ENCODE assay signal across 2 cellular contexts in genomic region chr3:178451799-178452198, GRCh38.
TF ChIP-seq lines count a peak whose summit lies in the region.

No MANE protein-coding gene starts in this region.

TF ChIP-seq in H1, 55 proteins besides CTCF, POLR2A, EP300 and RAD21 (continued from another document):
- TF ChIP-seq TCF12 (IDR thresholded peaks at IDR 0.05; ENCODE audit: low read depth, low read length) (no peak), GABPA (IDR thresholded peaks at IDR 0.05; ENCODE audit: borderline replicate concordance, insufficient read depth, low read length) (no peak), YY1 (IDR thresholded peaks at IDR 0.05; ENCODE audit: low read depth, low read length) (no peak), SP2 (IDR thresholded peaks at IDR 0.05; ENCODE audit: low read length) (no peak), BRCA1 (IDR thresholded peaks at IDR 0.05; ENCODE audit: low read depth, low read length) (no peak), ZNF274 (IDR thresholded peaks at IDR 0.05; ENCODE audit: borderline replicate concordance, extremely low read depth, low read length) (no peak), HDAC2 (IDR thresholded peaks at IDR 0.05; ENCODE audit: borderline replicate concordance in 1 of 2, low read depth in 2 of 2, low read length in 2 of 2) (no peak), SP1 (IDR thresholded peaks at IDR 0.05; ENCODE audit: low read depth, low read length) (no peak), PHF8 (conservative IDR thresholded peaks at IDR 0.05; ENCODE audit: low read depth, low read length) (no peak), CHD2 (IDR thresholded peaks at IDR 0.05; ENCODE audit: low read length) (no peak), MAX (IDR thresholded peaks at IDR 0.05) (no peak), KDM5A (IDR thresholded peaks at IDR 0.05; ENCODE audit: low read length) (no peak), ATF3 (IDR thresholded peaks at IDR 0.05; ENCODE audit: insufficient read depth, low read depth, low read length) (no peak)

TF ChIP-seq in HepG2, 621 proteins besides CTCF, POLR2A, EP300 and RAD21 (continued from another document):
- TF ChIP-seq ZNF598 (CRISPR knock-in tag; IDR thresholded peaks at IDR 0.05; ENCODE audit: borderline replicate concordance), result no peak
- no peak for TF ChIP-seq ZNF790 (CRISPR knock-in tag; IDR thresholded peaks at IDR 0.05; ENCODE audit: borderline replicate concordance)
- no peak for TF ChIP-seq FOSL1 (CRISPR knock-in tag; IDR thresholded peaks at IDR 0.05; ENCODE audit: borderline replicate concordance)
- no peak for TF ChIP-seq ZNF513 (CRISPR knock-in tag; conservative IDR thresholded peaks at IDR 0.05)
- no peak for TF ChIP-seq KLF13 (CRISPR knock-in tag; IDR thresholded peaks at IDR 0.05)
- no peak for TF ChIP-seq GLI4 (CRISPR knock-in tag; IDR thresholded peaks at IDR 0.05; ENCODE audit: borderline replicate concordance)
- TF ChIP-seq PCBP1 (IDR thresholded peaks at IDR 0.05; ENCODE audit: borderline replicate concordance, low read depth, low read length), result no peak
- TF ChIP-seq ZHX1 (CRISPR knock-in tag; IDR thresholded peaks at IDR 0.05; ENCODE audit: low read depth), result no peak
- TF ChIP-seq PREB (CRISPR knock-in tag; IDR thresholded peaks at IDR 0.05), result no peak
- TF ChIP-seq CREB1 (IDR thresholded peaks at IDR 0.05), result no peak
- no peak for TF ChIP-seq CREB1 (CRISPR knock-in tag; IDR thresholded peaks at IDR 0.05)
- no peak for TF ChIP-seq CENPBD1 (CRISPR knock-in tag; IDR thresholded peaks at IDR 0.05; ENCODE audit: borderline replicate concordance, low read depth)
- no peak for TF ChIP-seq ZNF749 (CRISPR knock-in tag; IDR thresholded peaks at IDR 0.05; ENCODE audit: borderline replicate concordance)
